32 cellular contexts compared by ENCODE assay signal in genomic region chr5:95422842-95423241, GRCh38. TPM values are rescaled to one million over a fixed set of nuclear protein-coding genes. Genes with fewer than 3 reads are reported as not detected.
A peak's percentile ranks its signal among the peaks of the same experiment; 100 is the strongest.
DNase-seq lines count a peak whose midpoint lies in the region; ATAC-seq and TF ChIP-seq lines count a peak whose summit lies in the region.
"Had no signal": no experiment of that assay in that cellular context is flagged by ENCODE, and none has a peak within 500 bp of the region (broad histone marks: within the 10 kb centered on the region; RNA-seq: fewer than 3 reads in every experiment).

No MANE protein-coding gene starts in this region.

- no peaks in the 10 kb centered on the region for H3K36me3 Mint-ChIP-seq in type B pancreatic cell
- H3K36me3 Mint-ChIP-seq: activated CD8-positive, alpha-beta memory T cell treated with anti-CD3 and anti-CD28 coated beads, Interleukin-2, amount 10 ng/mL, durations not matched to agents 7 days and 5 days; IgD-negative memory B cell; neural progenitor cell had no signal

- ATAC-seq in HG02970 (IDR thresholded peaks at IDR 0.05; ENCODE audit: low FRiP score, unreplicated experiment) = no peak
- ATAC-seq: activated CD8-positive, alpha-beta memory T cell treated with anti-CD3 and anti-CD28 coated beads, Interleukin-2, amount 10 ng/mL, durations not matched to agents 7 days and 5 days; activated T-cell treated with anti-CD3 and anti-CD28 coated beads, Interleukin-2, amount 50 U/mL, for 72 hours; sciatic nerve had no signal

- no peaks in the 10 kb centered on the region for H3K27me3 ChIP-seq in adrenal gland
- H3K27me3 ChIP-seq: dorsolateral prefrontal cortex, MG63, neural progenitor cell, thyroid gland had no signal

- no peaks in the 10 kb centered on the region for H3K4me1 Mint-ChIP-seq in type B pancreatic cell (ENCODE audit: unreplicated experiment)
- H3K4me1 Mint-ChIP-seq: activated CD8-positive, alpha-beta memory T cell treated with anti-CD3 and anti-CD28 coated beads, Interleukin-2, amount 10 ng/mL, durations not matched to agents 7 days and 5 days; central memory CD8-positive, alpha-beta T cell; IgD-negative memory B cell had no signal

- H3K4me3 Mint-ChIP-seq in type B pancreatic cell = no peak overlapping the region
- H3K4me3 Mint-ChIP-seq: activated CD8-positive, alpha-beta memory T cell treated with anti-CD3 and anti-CD28 coated beads, Interleukin-2, amount 10 ng/mL, durations not matched to agents 7 days and 5 days; activated T-cell treated with anti-CD3 and anti-CD28 coated beads, Interleukin-2, amount 50 U/mL, for 72 hours; CD4-positive, alpha-beta T cell; central memory CD8-positive, alpha-beta T cell; IgD-negative memory B cell; neural progenitor cell; stimulated activated naive CD8-positive, alpha-beta T cell treated with anti-CD3 and anti-CD28 coated beads, Interleukin-15, Interleukin-2, amounts not matched to agents 100 ng/mL and 50 ng/mL, for 24 hours had no signal

- TF ChIP-seq CTCF in adrenal gland (IDR thresholded peaks at IDR 0.05) = no peak
- TF ChIP-seq CTCF in fibroblast of mammary gland (conservative IDR thresholded peaks at IDR 0.05; ENCODE audit: control insufficient read depth, insufficient read depth, low read depth, low read length) = no peak
- TF ChIP-seq CTCF in type B pancreatic cell (conservative IDR thresholded peaks at IDR 0.05) = no peak

- H3K9me3 Mint-ChIP-seq in type B pancreatic cell = no peaks in the 10 kb centered on the region
- H3K9me3 Mint-ChIP-seq: activated T-cell treated with anti-CD3 and anti-CD28 coated beads, Interleukin-2, amount 50 U/mL, for 72 hours; CD4-positive, alpha-beta T cell; central memory CD8-positive, alpha-beta T cell; IgD-negative memory B cell; neural progenitor cell had no signal

- no peaks in the 10 kb centered on the region for H3K36me3 ChIP-seq in adrenal gland (replicated peaks in 1 of 2)
- H3K36me3 ChIP-seq: MG63, neural progenitor cell, thyroid gland had no signal

- DNase-seq in M059J (ENCODE audit: low read depth) (peak; percentile 36), adrenal gland (peak in 5 of 7 donors; percentile 19 to 56 (median 32)), fibroblast of mammary gland (ENCODE audit: low read depth) (peak; percentile 62), skeletal muscle cell (ENCODE audit: low read depth) (peak; percentile 57), COLO668 (lab: John Stamatoyannopoulos, UW; ENCODE audit: unreplicated experiment) (no peak), type B pancreatic cell (ENCODE audit: extremely low spot score, unreplicated experiment) (no peak)
- DNase-seq: activated CD4-positive, alpha-beta T cell treated with anti-CD3 and anti-CD28 coated beads, Interleukin-2, amount 50 U/mL, for 1 hour; activated CD8-positive, alpha-beta memory T cell treated with anti-CD3 and anti-CD28 coated beads, Interleukin-2, amount 10 ng/mL, durations not matched to agents 7 days and 5 days; activated naive CD4-positive, alpha-beta T cell treated with Interleukin-2 at 50 U/mL for 16 hours; activated T-cell treated with anti-CD3 and anti-CD28 coated beads, Interleukin-2, amount 50 U/mL, for 72 hours; anterior cingulate cortex; CD4-positive, alpha-beta T cell; dorsolateral prefrontal cortex; kidney glomerular epithelial cell; MG63; NCI-H1417; NCI-H2081 treated with DMSO at 0.1 percent for 48 hours; PC-9; posterior cingulate gyrus; stimulated activated CD4-positive, alpha-beta T cell treated with anti-CD3 and anti-CD28 coated beads, Interleukin-15, amount 100 ng/mL, for 24 hours; T-helper 2 cell; thyroid gland had no signal

- no peak for TF ChIP-seq POLR2A in adrenal gland (IDR thresholded peaks at IDR 0.05)

- H3K4me3 ChIP-seq in adrenal gland (no peak overlapping the region), fibroblast of mammary gland (ENCODE audit: control insufficient read depth, low read depth, low read length) (no peak overlapping the region), skeletal muscle cell (ENCODE audit: low read depth, low read length) (no peak overlapping the region)
- H3K4me3 ChIP-seq: dorsolateral prefrontal cortex, lung, MG63, neural progenitor cell, PC-9, SK-N-MC, thyroid gland had no signal

- H3K27ac Mint-ChIP-seq in type B pancreatic cell = no peak overlapping the region
- H3K27ac Mint-ChIP-seq: activated CD8-positive, alpha-beta memory T cell treated with anti-CD3 and anti-CD28 coated beads, Interleukin-2, amount 10 ng/mL, durations not matched to agents 7 days and 5 days; activated T-cell treated with anti-CD3 and anti-CD28 coated beads, Interleukin-2, amount 50 U/mL, for 72 hours; CD4-positive, alpha-beta T cell; IgD-negative memory B cell; neural progenitor cell; stimulated activated naive CD8-positive, alpha-beta T cell treated with anti-CD3 and anti-CD28 coated beads, Interleukin-15, Interleukin-2, amounts not matched to agents 100 ng/mL and 50 ng/mL, for 24 hours had no signal

- no peaks in the 10 kb centered on the region for H3K4me1 ChIP-seq in adrenal gland (replicated peaks in 1 of 2)
- H3K4me1 ChIP-seq: thyroid gland had no signal

- no peak overlapping the region for H3K27ac ChIP-seq in adrenal gland
- H3K27ac ChIP-seq: dorsolateral prefrontal cortex, epithelial cell of prostate, neural progenitor cell, PC-9, SK-N-MC, thyroid gland had no signal

- intact Hi-C loops in adrenal gland (cut with DNase I) = no loop called here

- 38 to 55% (median 40%) methylated on average over 3 of the region's 3 CpGs for WGBS in adrenal gland, 4 donors

- H3K27me3 Mint-ChIP-seq in type B pancreatic cell = no peaks in the 10 kb centered on the region
- H3K27me3 Mint-ChIP-seq: activated CD8-positive, alpha-beta memory T cell treated with anti-CD3 and anti-CD28 coated beads, Interleukin-2, amount 10 ng/mL, durations not matched to agents 7 days and 5 days had no signal

- no peaks in the 10 kb centered on the region for H3K9me3 ChIP-seq in adrenal gland (replicated peaks in 1 of 3)
- H3K9me3 ChIP-seq: MG63, thyroid gland had no signal

RNA-seq across cellular contexts. Expression of gene FAM81B, which starts 31.7 kb away (rescaled TPM):
- 0.54 TPM in 1 of 2 replicates, not detected in the other for total RNA-seq in M059J (2014; rRNA removed; shearing (Covaris generic))
- total RNA-seq in adrenal gland (under 1 TPM in 2 of 8 donors, not detected in 6; 0.35 to 0.71 TPM), type B pancreatic cell (ENCODE audit: low replicate concordance) (2.4 and 12.6 TPM in 2 replicates)
- polyA plus RNA-seq in adrenal gland = under 1 TPM in 2 of 3 donors, not detected in 1; 0.16 to 0.47 TPM
- total RNA-seq: activated CD8-positive, alpha-beta memory T cell treated with anti-CD3 and anti-CD28 coated beads, Interleukin-2, amount 10 ng/mL, durations not matched to agents 7 days and 5 days; activated T-cell treated with anti-CD3 and anti-CD28 coated beads, Interleukin-2, amount 50 U/mL, for 72 hours; CD4-positive, alpha-beta T cell; mucosa of gallbladder; sciatic nerve had no signal
- polyA plus RNA-seq: IgD-negative memory B cell had no signal

Comparison
In these comparisons a context has a peak if more than half of its experiments do, and no peak if none do; other contexts are left out.
1. DNase-seq: peak in M059J (single experiment), adrenal gland (5 of 7), fibroblast of mammary gland (single experiment) and skeletal muscle cell (single experiment); none in COLO668 (single experiment) and type B pancreatic cell (single experiment).